In genomic region chr1:16173447-16174260, GRCh38 we compare ENCODE assay signal across 10 cellular contexts. TPM values are rescaled to one million over a fixed set of nuclear protein-coding genes. Genes with fewer than 3 reads are reported as not detected.
DNase-seq lines count a peak whose midpoint lies in the region; ATAC-seq and TF ChIP-seq lines count a peak whose summit lies in the region.
"Had no signal": no experiment of that assay in that cellular context is flagged by ENCODE, and none has a peak within 500 bp of the region (broad histone marks: within the 10 kb centered on the region; RNA-seq: fewer than 3 reads in every experiment).

No MANE protein-coding gene starts in this region.

- H3K4me2 ChIP-seq in smooth muscle cell = peak overlapping the region; percentile 51

- peak overlapping the region; percentile 88 for H3K27ac ChIP-seq in foreskin keratinocyte
- peak overlapping the region; percentile 94 for H3K27ac ChIP-seq in smooth muscle cell (ENCODE audit: low read depth)
- H3K27ac ChIP-seq: neutrophil had no signal

- H3K36me3 ChIP-seq in H7 (replicated peaks; ENCODE audit: control insufficient read depth, insufficient read depth, low read length) (no peaks in the 10 kb centered on the region), smooth muscle cell (ENCODE audit: low read depth) (no peaks in the 10 kb centered on the region)
- H3K36me3 ChIP-seq: neutrophil had no signal

- TF ChIP-seq CTCF in foreskin keratinocyte (conservative IDR thresholded peaks at IDR 0.05) = no peak
- no peak for TF ChIP-seq CTCF in smooth muscle cell (IDR thresholded peaks at IDR 0.05; ENCODE audit: borderline replicate concordance, insufficient read depth, poor library complexity, severe bottlenecking)
- TF ChIP-seq CTCF in GM10266 (IDR thresholded peaks at IDR 0.05; ENCODE audit: control insufficient read depth, insufficient read depth, low read depth, missing control alignments) = no peak

- H3K27me3 ChIP-seq in H7 (ENCODE audit: control insufficient read depth, insufficient read depth, low read length) (no peaks in the 10 kb centered on the region; the same call in 1 of the 2 replicates), foreskin keratinocyte (no peaks in the 10 kb centered on the region), smooth muscle cell (ENCODE audit: low read depth) (no peaks in the 10 kb centered on the region)

- peaks cover 35% of the 10 kb centered on the region for H3K4me1 ChIP-seq in foreskin keratinocyte
- peaks cover 34% of the 10 kb centered on the region for H3K4me1 ChIP-seq in smooth muscle cell (ENCODE audit: low read depth)

- no peak overlapping the region for H2AFZ ChIP-seq in smooth muscle cell (ENCODE audit: low read depth)

- DNase-seq in H7 = peak; percentile 68
- DNase-seq in T1000 (lab: John Stamatoyannopoulos, UW) = peak; percentile 92
- DNase-seq in foreskin keratinocyte = peak; percentile 98 to 99
- no peak for DNase-seq in smooth muscle cell (lab: John Stamatoyannopoulos, UW; ENCODE audit: unreplicated experiment)
- DNase-seq in activated gamma-delta T cell treated with Interleukin-2 at 50 U/mL for 16 hours = no peak
- DNase-seq in NCI-H510A treated with DMSO at 0.1 percent for 48 hours (lab: John Stamatoyannopoulos, UW) = no peak
- no peak for DNase-seq in GM10266 (ENCODE audit: extremely low spot score)

- no peaks in the 10 kb centered on the region for H3K79me2 ChIP-seq in smooth muscle cell (ENCODE audit: low read depth)

- ATAC-seq in foreskin keratinocyte (peak; percentile 90), HG02981 (IDR thresholded peaks at IDR 0.05; ENCODE audit: unreplicated experiment) (no peak)

- no peaks in the 10 kb centered on the region for H3K9me3 ChIP-seq in smooth muscle cell (replicated peaks; ENCODE audit: low read depth)
- H3K9me3 ChIP-seq: neutrophil had no signal

- H3K9ac ChIP-seq in smooth muscle cell (ENCODE audit: low read depth) = peak overlapping the region; percentile 77

- 45% methylated on average over 12 of the region's 12 CpGs for WGBS in smooth muscle cell (ENCODE audit: low lambda C conversion rate)

- no peak overlapping the region for H3K4me3 ChIP-seq in H7 (ENCODE audit: insufficient read depth, low read depth, low read length)
- no peak overlapping the region for H3K4me3 ChIP-seq in smooth muscle cell

- no peaks in the 10 kb centered on the region for H4K20me1 ChIP-seq in smooth muscle cell (ENCODE audit: low read depth)

- peaks cover 10% of the 10 kb centered on the region for H3F3A ChIP-seq in smooth muscle cell (ENCODE audit: low read depth)

RNA-seq across cellular contexts. Expression of gene EPHA2, which starts 17.8 kb away (rescaled TPM):
- 43.3 and 63.5 TPM in 2 replicates for total RNA-seq in H7 (2014; rRNA removed; shearing (Covaris generic))
- total RNA-seq in foreskin keratinocyte (138 and 139 TPM in 2 replicates), smooth muscle cell (34.8 and 41.1 TPM in 2 replicates)
- polyA plus RNA-seq in foreskin keratinocyte (70.5 and 77.6 TPM in 2 replicates), smooth muscle cell (27.3 and 48.4 TPM in 2 replicates)
- total RNA-seq: T-helper 1 cell treated with Interleukin-12 subunit alpha and Interleukin-12 subunit beta and Interleukin-4 antibody, amounts not matched to agents 30 ng/mL and 1 ng/mL, for 36 hours had no signal

RNA-seq across cellular contexts. Expression of gene ARHGEF19, which starts 38.8 kb away (rescaled TPM):
- 16.2 and 21.0 TPM in 2 replicates for total RNA-seq in H7 (2014; rRNA removed; shearing (Covaris generic))
- total RNA-seq in foreskin keratinocyte (10.7 and 15.3 TPM in 2 replicates), smooth muscle cell (24.9 and 32.1 TPM in 2 replicates)
- polyA plus RNA-seq in foreskin keratinocyte (11.1 and 13.9 TPM in 2 replicates), smooth muscle cell (45.9 and 52.1 TPM in 2 replicates)

Comparison
In these comparisons a context has a peak if more than half of its experiments do, and no peak if none do; other contexts are left out.
1. DNase-seq: peak in H7 (single experiment), T1000 (single experiment) and foreskin keratinocyte (2 of 2); none in smooth muscle cell (single experiment), activated gamma-delta T cell treated with Interleukin-2 at 50 U/mL for 16 hours (single experiment), NCI-H510A treated with DMSO at 0.1 percent for 48 hours (single experiment) and GM10266 (single experiment).